Comparison of ENCODE assay signal across 8 cellular contexts in genomic region chr17:67824735-67825626, GRCh38. TPM values are rescaled to one million over a fixed set of nuclear protein-coding genes. Genes with fewer than 3 reads are reported as not detected.
DNase-seq lines count a peak whose midpoint lies in the region; FAIRE-seq and TF ChIP-seq lines count a peak whose summit lies in the region.

A gene with protein sequence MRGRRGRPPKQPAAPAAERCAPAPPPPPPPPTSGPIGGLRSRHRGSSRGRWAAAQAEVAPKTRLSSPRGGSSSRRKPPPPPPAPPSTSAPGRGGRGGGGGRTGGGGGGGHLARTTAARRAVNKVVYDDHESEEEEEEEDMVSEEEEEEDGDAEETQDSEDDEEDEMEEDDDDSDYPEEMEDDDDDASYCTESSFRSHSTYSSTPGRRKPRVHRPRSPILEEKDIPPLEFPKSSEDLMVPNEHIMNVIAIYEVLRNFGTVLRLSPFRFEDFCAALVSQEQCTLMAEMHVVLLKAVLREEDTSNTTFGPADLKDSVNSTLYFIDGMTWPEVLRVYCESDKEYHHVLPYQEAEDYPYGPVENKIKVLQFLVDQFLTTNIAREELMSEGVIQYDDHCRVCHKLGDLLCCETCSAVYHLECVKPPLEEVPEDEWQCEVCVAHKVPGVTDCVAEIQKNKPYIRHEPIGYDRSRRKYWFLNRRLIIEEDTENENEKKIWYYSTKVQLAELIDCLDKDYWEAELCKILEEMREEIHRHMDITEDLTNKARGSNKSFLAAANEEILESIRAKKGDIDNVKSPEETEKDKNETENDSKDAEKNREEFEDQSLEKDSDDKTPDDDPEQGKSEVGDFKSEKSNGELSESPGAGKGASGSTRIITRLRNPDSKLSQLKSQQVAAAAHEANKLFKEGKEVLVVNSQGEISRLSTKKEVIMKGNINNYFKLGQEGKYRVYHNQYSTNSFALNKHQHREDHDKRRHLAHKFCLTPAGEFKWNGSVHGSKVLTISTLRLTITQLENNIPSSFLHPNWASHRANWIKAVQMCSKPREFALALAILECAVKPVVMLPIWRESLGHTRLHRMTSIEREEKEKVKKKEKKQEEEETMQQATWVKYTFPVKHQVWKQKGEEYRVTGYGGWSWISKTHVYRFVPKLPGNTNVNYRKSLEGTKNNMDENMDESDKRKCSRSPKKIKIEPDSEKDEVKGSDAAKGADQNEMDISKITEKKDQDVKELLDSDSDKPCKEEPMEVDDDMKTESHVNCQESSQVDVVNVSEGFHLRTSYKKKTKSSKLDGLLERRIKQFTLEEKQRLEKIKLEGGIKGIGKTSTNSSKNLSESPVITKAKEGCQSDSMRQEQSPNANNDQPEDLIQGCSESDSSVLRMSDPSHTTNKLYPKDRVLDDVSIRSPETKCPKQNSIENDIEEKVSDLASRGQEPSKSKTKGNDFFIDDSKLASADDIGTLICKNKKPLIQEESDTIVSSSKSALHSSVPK (N-terminal part only) (plus strand): TSS chr17:67825503. CDS start chr17:67825725, 222 bp downstream.

- peak within 1 kb of the TSS; percentile 66 for H3K9ac ChIP-seq in MM.1S (ENCODE audit: low read length)

- peak within 1 kb of the TSS; percentile 90 for H3K4me3 ChIP-seq in MM.1S (ENCODE audit: low read length)
- H3K4me3 ChIP-seq in SJCRH30 = peak within 1 kb of the TSS; percentile 98

- H3K9me2 ChIP-seq in MM.1S (replicated peaks; ENCODE audit: insufficient read depth, low read length) = no peaks in the 10 kb centered on the region

- H2AFZ ChIP-seq in MM.1S (ENCODE audit: low read length) = peak within 1 kb of the TSS; percentile 96

- H3K79me2 ChIP-seq in MM.1S (ENCODE audit: low read length) = peaks cover 41% of the 10 kb centered on the region

- no peak for FAIRE-seq in frontal cortex (lab: Jason Lieb, UNC)

- TF ChIP-seq CTCF in MM.1S (IDR thresholded peaks at IDR 0.05; ENCODE audit: low read length) = peak; percentile 83

- no peaks in the 10 kb centered on the region for H4K20me1 ChIP-seq in MM.1S (ENCODE audit: insufficient read depth, low read length)

- H3K9me3 ChIP-seq in MM.1S (replicated peaks; ENCODE audit: insufficient read depth, low read length) (no peaks in the 10 kb centered on the region), SJCRH30 (replicated peaks) (no peaks in the 10 kb centered on the region)

- H3K4me1 ChIP-seq in MM.1S (ENCODE audit: low read length) = no peaks in the 10 kb centered on the region
- no peaks in the 10 kb centered on the region; the same call in 1 of the 2 replicates for H3K4me1 ChIP-seq in SJCRH30

- no peaks in the 10 kb centered on the region for H3K27me3 ChIP-seq in MM.1S (replicated peaks; ENCODE audit: insufficient read depth, low read length)
- no peaks in the 10 kb centered on the region; the same call in 1 of the 2 replicates for H3K27me3 ChIP-seq in SJCRH30

- H3K27ac ChIP-seq in MM.1S (ENCODE audit: low read length) (peak within 1 kb of the TSS; percentile 18; the same call in 1 of the 2 replicates), SJCRH30 (peak within 1 kb of the TSS; percentile 67; the same call in 1 of the 2 replicates)

- peak; percentile 97 for DNase-seq in GM03348 (ENCODE audit: low spot score)
- peak; percentile 86 for DNase-seq in HCEC 1CT
- DNase-seq in MM.1S = peak; percentile 94
- peak; percentile 91 to 94 for DNase-seq in SJCRH30
- DNase-seq in activated naive CD4-positive, alpha-beta T cell (lab: John Stamatoyannopoulos, UW) = peak; percentile 73 to 88 (median 80)
- DNase-seq in frontal cortex (ENCODE audit: low spot score in 2 of 2) = peak; percentile 88 to 94
- peak; percentile 36 for DNase-seq in non-pigmented ciliary epithelial cell (ENCODE audit: low read depth)
- DNase-seq in superior temporal gyrus (ENCODE audit: extremely low spot score) = peak; percentile 94

- no peaks in the 10 kb centered on the region for H3K36me3 ChIP-seq in MM.1S (replicated peaks; ENCODE audit: insufficient read depth, low read length)
- H3K36me3 ChIP-seq in SJCRH30 = no peaks in the 10 kb centered on the region

- H3F3A ChIP-seq in MM.1S (ENCODE audit: insufficient read depth, low read length) = no peaks in the 10 kb centered on the region

- H3K4me2 ChIP-seq in MM.1S (ENCODE audit: low read depth, low read length) = peak within 1 kb of the TSS; percentile 97

RNA-seq across cellular contexts. Expression of the gene that starts here (rescaled TPM):
- 57.3 and 60.7 TPM in 2 replicates for total RNA-seq in SJCRH30 (2014; rRNA removed; shearing (Covaris generic))
- total RNA-seq in frontal cortex = 128 TPM

Comparison
In these comparisons a context has a peak if more than half of its experiments do, and no peak if none do; other contexts are left out.
1. Peak in every context shown above with its lines: DNase-seq, H3K4me3 ChIP-seq and H3K27ac ChIP-seq.
2. DNase-seq: peak in every context shown above with its lines; median percentile 97 in GM03348; 94 in MM.1S; 94 in superior temporal gyrus; 92 in SJCRH30; 91 in frontal cortex; 86 in HCEC 1CT; 80 in activated naive CD4-positive, alpha-beta T cell; 36 in non-pigmented ciliary epithelial cell.